Comparison of ENCODE assay signal across 8 cellular contexts in the genomic region with DNA sequence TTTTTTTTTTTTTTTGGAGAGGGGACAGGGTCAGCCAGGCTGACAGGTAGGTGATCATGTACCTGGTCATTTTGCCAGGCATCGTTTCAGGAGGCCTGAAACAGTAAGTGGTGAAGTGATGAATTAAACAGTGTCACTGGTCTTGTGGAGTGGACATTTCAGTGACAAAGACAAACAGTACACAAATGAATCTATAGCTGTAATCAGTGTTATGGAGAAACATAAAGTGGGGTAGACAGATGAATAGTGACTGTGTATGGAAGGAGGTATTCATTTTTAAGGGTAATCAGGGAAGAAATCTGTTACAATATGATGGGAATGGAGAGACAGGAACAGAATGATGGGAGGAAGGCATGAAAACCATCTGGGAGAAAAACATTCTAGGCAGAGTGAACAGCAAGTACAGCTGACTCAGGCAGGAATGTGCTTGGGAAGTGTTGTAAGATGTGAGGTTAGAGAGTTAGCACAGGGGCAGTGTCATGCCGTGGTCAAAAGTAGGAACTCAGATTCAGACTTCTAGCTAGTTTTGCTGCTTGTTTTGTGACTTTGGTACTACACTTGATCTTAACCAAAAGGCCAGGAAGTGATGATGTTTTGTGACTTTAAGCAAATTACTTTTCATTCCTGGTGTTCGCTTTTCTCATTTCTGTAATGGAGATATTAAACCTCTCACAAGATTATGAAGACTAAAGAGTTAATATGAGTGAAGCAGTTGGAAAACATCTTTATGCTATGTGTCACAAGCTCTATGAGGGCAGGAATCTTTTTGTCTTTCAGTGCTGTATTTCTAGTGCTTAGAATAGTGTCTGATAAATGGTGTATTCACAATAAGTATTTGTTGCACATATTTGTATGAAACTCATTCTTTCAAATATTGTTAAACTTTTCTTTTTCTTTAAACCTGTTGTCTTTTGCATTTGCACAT. TPM values are rescaled to one million over a fixed set of nuclear protein-coding genes. Genes with fewer than 3 reads are reported as not detected.
DNase-seq lines count a peak whose midpoint lies in the region; ATAC-seq and TF ChIP-seq lines count a peak whose summit lies in the region.

No MANE protein-coding gene starts in this region.

- H3K9me3 Mint-ChIP-seq in nephron progenitor cell = peaks cover 10% of the 10 kb centered on the region

- H3K4me1 Mint-ChIP-seq in nephron progenitor cell = peaks cover 5% of the 10 kb centered on the region

- peaks cover 86% of the 10 kb centered on the region for H3K36me3 Mint-ChIP-seq in nephron progenitor cell (ENCODE audit: low read depth)

- no peaks in the 10 kb centered on the region for H3K27me3 Mint-ChIP-seq in nephron progenitor cell (ENCODE audit: low read depth, poor library complexity)

- H3K4me3 ChIP-seq in GM12865 (ENCODE audit: low read depth, low read length) (no peak overlapping the region), NB4 (ENCODE audit: low read depth, low read length) (no peak overlapping the region)

- ATAC-seq in HG03280 (IDR thresholded peaks at IDR 0.05; ENCODE audit: unreplicated experiment) = no peak
- ATAC-seq in GM19452 (IDR thresholded peaks at IDR 0.05; ENCODE audit: unreplicated experiment) = no peak

- DNase-seq in GM12865 (ENCODE audit: low read depth) = peak; percentile 44
- peak; percentile 68 for DNase-seq in NB4 (ENCODE audit: low read depth)
- DNase-seq in dermis blood vessel endothelial cell = peak; percentile 71
- no peak for DNase-seq in nephron progenitor cell
- no peak for DNase-seq in SK-N-DZ (ENCODE audit: low spot score)
- no peak for DNase-seq in NCI-H446 treated with DMSO at 0.1 percent for 48 hours (lab: John Stamatoyannopoulos, UW)

- H3K4me3 Mint-ChIP-seq in nephron progenitor cell = no peak overlapping the region

- no peak for TF ChIP-seq CTCF in GM12865 (IDR thresholded peaks at IDR 0.05; ENCODE audit: insufficient read depth, low read depth, low read length, missing control alignments)
- TF ChIP-seq CTCF in NB4 (IDR thresholded peaks at IDR 0.05; ENCODE audit: low read depth, low read length) = no peak
- TF ChIP-seq CTCF in nephron progenitor cell (IDR thresholded peaks at IDR 0.05) = no peak

- TF ChIP-seq POLR2A in NB4 (IDR thresholded peaks at IDR 0.05; ENCODE audit: extremely low read depth, insufficient read length) = no peak

- peak overlapping the region; percentile 27 for H3K27ac Mint-ChIP-seq in nephron progenitor cell

RNA-seq across cellular contexts. Expression of gene QKI, which starts 43.4 kb away (rescaled TPM):
- total RNA-seq in dermis blood vessel endothelial cell = 307 and 356 TPM in 2 replicates
- polyA plus RNA-seq in SK-N-DZ (2014; cell fraction: cytosol; rRNA removed) = 42.2 and 62.3 TPM in 2 replicates
- polyA plus RNA-seq in SK-N-DZ (2014; cell fraction: nucleus; rRNA removed) = 20.7 and 39.8 TPM in 2 replicates

Comparison
In these comparisons a context has a peak if more than half of its experiments do, and no peak if none do; other contexts are left out.
1. DNase-seq: peak in GM12865 (single experiment), NB4 (single experiment) and dermis blood vessel endothelial cell (single experiment); none in nephron progenitor cell (single experiment), SK-N-DZ (single experiment) and NCI-H446 treated with DMSO at 0.1 percent for 48 hours (single experiment).